27 cellular contexts compared by ENCODE assay signal in the genomic region with DNA sequence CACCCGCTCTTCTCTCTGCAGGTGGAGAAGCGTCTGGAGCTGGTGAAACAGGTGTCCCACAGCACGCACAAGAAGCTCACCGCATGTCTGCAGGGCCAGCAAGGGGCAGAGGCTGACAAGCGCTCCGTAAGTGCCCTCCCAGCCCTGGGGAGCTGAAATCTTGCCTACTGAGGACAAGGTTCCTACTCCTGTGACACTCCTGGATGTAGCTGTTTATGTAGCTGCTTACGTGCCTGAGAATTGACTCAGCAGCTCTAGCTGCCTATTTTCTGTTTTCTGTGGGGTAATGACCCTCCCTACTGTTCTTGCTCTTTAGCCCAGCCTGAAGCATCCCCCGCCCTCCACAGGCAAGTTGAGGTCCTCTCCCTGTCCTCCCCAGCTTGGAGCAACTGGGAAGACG.
"Had no signal": no experiment of that assay in that cellular context is flagged by ENCODE, and none has a peak within 500 bp of the region (broad histone marks: within the 10 kb centered on the region; RNA-seq: fewer than 3 reads in every experiment).

No MANE protein-coding gene starts in this region.

- H3K27ac Mint-ChIP-seq: activated CD4-positive, alpha-beta T cell treated with anti-CD3 and anti-CD28 coated beads for 36 hours; activated CD8-positive, alpha-beta T cell treated with anti-CD3 and anti-CD28 coated beads, Interleukin-2, amount 10 ng/mL, durations not matched to agents 7 days and 5 days; activated naive CD4-positive, alpha-beta T cell treated with anti-CD3 and anti-CD28 coated beads, Interleukin-2, amount 50 U/mL, for 72 hours; activated naive CD8-positive, alpha-beta T cell treated with anti-CD3 and anti-CD28 coated beads, Interleukin-2, amount 50 U/mL, for 24 hours had no signal

- H3K9me3 ChIP-seq: body of pancreas had no signal

- H3K4me1 ChIP-seq: ascending aorta, body of pancreas had no signal

- H3K36me3 ChIP-seq: WERI-Rb-1 had no signal

- H3K4me3 ChIP-seq: ascending aorta, body of pancreas, SK-N-MC had no signal

- FAIRE-seq: bronchial epithelial cell had no signal

- H3K4me1 Mint-ChIP-seq: activated CD4-positive, alpha-beta T cell treated with anti-CD3 and anti-CD28 coated beads for 36 hours; activated naive CD8-positive, alpha-beta T cell treated with anti-CD3 and anti-CD28 coated beads, Interleukin-2, amount 50 U/mL, for 24 hours had no signal

- H3K4me3 Mint-ChIP-seq: activated CD4-positive, alpha-beta T cell treated with anti-CD3 and anti-CD28 coated beads for 36 hours; activated CD8-positive, alpha-beta T cell treated with anti-CD3 and anti-CD28 coated beads, Interleukin-2, amount 10 ng/mL, durations not matched to agents 7 days and 5 days; activated naive CD8-positive, alpha-beta T cell treated with anti-CD3 and anti-CD28 coated beads, Interleukin-2, amount 50 U/mL, for 24 hours had no signal

- H3K27me3 ChIP-seq: ascending aorta, body of pancreas had no signal

- H3K27ac ChIP-seq: ascending aorta, body of pancreas, SK-N-MC, WERI-Rb-1 had no signal

- ATAC-seq: activated CD4-positive, alpha-beta T cell treated with anti-CD3 and anti-CD28 coated beads for 36 hours; activated CD8-positive, alpha-beta T cell treated with anti-CD3 and anti-CD28 coated beads, Interleukin-2, amount 10 ng/mL, durations not matched to agents 7 days and 5 days; activated naive CD4-positive, alpha-beta T cell treated with anti-CD3 and anti-CD28 coated beads, Interleukin-2, amount 50 U/mL, for 72 hours; activated naive CD8-positive, alpha-beta T cell treated with anti-CD3 and anti-CD28 coated beads, Interleukin-2, amount 50 U/mL, for 24 hours; body of pancreas; Right ventricle myocardium inferior had no signal

- DNase-seq: activated CD4-positive, alpha-beta T cell treated with anti-CD3 and anti-CD28 coated beads for 36 hours; activated CD8-positive, alpha-beta memory T cell treated with anti-CD3 and anti-CD28 coated beads, Interleukin-2, amount 50 U/mL, for 48 hours; activated CD8-positive, alpha-beta T cell treated with anti-CD3 and anti-CD28 coated beads, Interleukin-2, amount 10 ng/mL, durations not matched to agents 7 days and 5 days; activated effector memory CD4-positive, alpha-beta T cell treated with Interleukin-2 at 50 U/mL for 16 hours; activated naive CD4-positive, alpha-beta T cell; activated naive CD8-positive, alpha-beta T cell treated with anti-CD3 and anti-CD28 coated beads, Interleukin-2, amount 50 U/mL, for 24 hours; activated T-cell treated with anti-CD3 and anti-CD28 coated beads, Interleukin-2, amount 50 U/mL, for 1 hour; amniotic stem cell; body of pancreas; central memory CD4-positive, alpha-beta T cell; KG1; MV-4-11; NCI-H1092 treated with DMSO at 0.1 percent for 48 hours; NCI-H1417 treated with DMSO at 0.1 percent for 48 hours; NCI-H1694; NCI-H2029; NCI-H2107; NCI-H446 treated with DMSO at 0.1 percent for 48 hours; NCI-H524 treated with DMSO at 0.1 percent for 48 hours; NCI-H82; T-helper 1 cell; WERI-Rb-1 had no signal
